14 cellular contexts compared by ENCODE assay signal in the genomic region with DNA sequence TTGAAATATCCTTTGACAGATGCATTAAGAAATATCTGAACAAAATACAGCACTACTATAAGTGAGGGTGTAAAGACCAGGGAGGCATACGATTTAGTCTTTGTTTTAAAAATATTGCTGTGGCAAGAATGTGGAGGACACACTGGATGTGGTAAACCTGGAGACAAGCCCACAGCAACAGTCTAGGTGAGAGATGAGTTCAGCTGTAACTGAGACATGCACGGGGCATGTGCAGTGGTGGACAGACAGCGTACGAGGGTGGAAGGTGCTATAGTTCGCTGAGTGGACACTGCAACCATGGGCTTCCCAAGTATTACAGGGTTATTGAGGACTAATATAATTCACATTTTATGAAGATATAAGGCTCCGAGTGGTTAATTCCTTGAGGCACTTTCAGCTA. TPM values are rescaled to one million over a fixed set of nuclear protein-coding genes. Genes with fewer than 3 reads are reported as not detected.
DNase-seq lines count a peak whose midpoint lies in the region; ATAC-seq, FAIRE-seq and TF ChIP-seq lines count a peak whose summit lies in the region.
"Had no signal": no experiment of that assay in that cellular context is flagged by ENCODE, and none has a peak within 500 bp of the region (broad histone marks: within the 10 kb centered on the region; RNA-seq: fewer than 3 reads in every experiment).

No MANE protein-coding gene starts in this region.

- H3K4me2 ChIP-seq in A549 (peak overlapping the region; percentile 95), GM23338 (peak overlapping the region; percentile 95)

- TF ChIP-seq CTCF in A549 (IDR thresholded peaks at IDR 0.05) (no peak), GM23338 (conservative IDR thresholded peaks at IDR 0.05; ENCODE audit: low read depth in 2 of 2) (no peak)

- peaks cover 54% of the 10 kb centered on the region for H3K79me2 ChIP-seq in GM23338 (replicated peaks; ENCODE audit: insufficient read depth)

- peaks cover 18% of the 10 kb centered on the region for H3K27me3 Mint-ChIP-seq in GM23338 (ENCODE audit: insufficient read depth, low read depth, poor library complexity)
- no peaks in the 10 kb centered on the region for H3K27me3 Mint-ChIP-seq in activated CD8-positive, alpha-beta T cell treated with anti-CD3 and anti-CD28 coated beads, Interleukin-2, amount 10 ng/mL, durations not matched to agents 7 days and 5 days (ENCODE audit: low read depth)

- peaks cover 46% of the 10 kb centered on the region for H3K4me1 Mint-ChIP-seq in GM23338
- peaks cover 19% of the 10 kb centered on the region for H3K4me1 Mint-ChIP-seq in activated CD8-positive, alpha-beta T cell treated with anti-CD3 and anti-CD28 coated beads, Interleukin-2, amount 10 ng/mL, durations not matched to agents 7 days and 5 days (ENCODE audit: low read depth)

- H3K4me3 ChIP-seq in A549, result peak overlapping the region; percentile 92
- peak overlapping the region; percentile 81 for H3K4me3 ChIP-seq in GM23338
- H3K4me3 ChIP-seq in iPS-18a (ENCODE audit: low read length), result peak overlapping the region; percentile 63
- H3K4me3 ChIP-seq: mucosa of descending colon had no signal

- no peak overlapping the region for H3K27ac Mint-ChIP-seq in GM23338
- H3K27ac Mint-ChIP-seq in activated CD8-positive, alpha-beta T cell treated with anti-CD3 and anti-CD28 coated beads, Interleukin-2, amount 10 ng/mL, durations not matched to agents 7 days and 5 days, result no peak overlapping the region

- no peak overlapping the region for H3K9ac ChIP-seq in iPS-18a (ENCODE audit: low read length)

- no peak for FAIRE-seq in A549 (lab: Jason Lieb, UNC)
- FAIRE-seq: H1 had no signal

- TF ChIP-seq RAD21 in A549 (conservative IDR thresholded peaks at IDR 0.05 in 1 of 2, IDR thresholded peaks at IDR 0.05 in 1 of 2), result no peak

- H3K27ac ChIP-seq in A549 (peak overlapping the region; percentile 97), GM23338 (ENCODE audit: low read depth) (no peak overlapping the region), iPS-18a (ENCODE audit: low read length) (no peak overlapping the region)

- CTCF ChIA-PET in A549 (lab: Yijun Ruan, JAX), result interaction anchor here (1.1 kb wide), 1 partner anchor 27 kb away, joined by 5 read pairs; no protein-coding TSS in a partner anchor
- CTCF ChIA-PET in activated CD8-positive, alpha-beta T cell treated with anti-CD3 and anti-CD28 coated beads, Interleukin-2, amount 10 ng/mL, durations not matched to agents 7 days and 5 days (lab: Charles Lee), result interaction anchor here (1.2 kb wide), 1 partner anchor 152 kb away, joined by 3 read pairs; no protein-coding TSS in a partner anchor

- no peak overlapping the region for H2AFZ ChIP-seq in GM23338

- H3K27me3 ChIP-seq in GM23338 (ENCODE audit: insufficient read depth) (peaks cover 27% of the 10 kb centered on the region), iPS-18a (ENCODE audit: control insufficient read depth, insufficient read depth, low read length) (peaks cover 18% of the 10 kb centered on the region)
- H3K27me3 ChIP-seq: foreskin keratinocyte, SJSA1, tibial artery had no signal

- peaks cover 9% of the 10 kb centered on the region; the same call in 2 of the 3 replicates for H3K9me3 Mint-ChIP-seq in GM23338
- H3K9me3 Mint-ChIP-seq in activated CD8-positive, alpha-beta T cell treated with anti-CD3 and anti-CD28 coated beads, Interleukin-2, amount 10 ng/mL, durations not matched to agents 7 days and 5 days (ENCODE audit: insufficient read depth), result peaks cover 14% of the 10 kb centered on the region

- peaks cover 10% of the 10 kb centered on the region; the same call in 2 of the 3 replicates for H3K36me3 Mint-ChIP-seq in GM23338 (ENCODE audit: low read depth)
- peaks cover 14% of the 10 kb centered on the region for H3K36me3 Mint-ChIP-seq in activated CD8-positive, alpha-beta T cell treated with anti-CD3 and anti-CD28 coated beads, Interleukin-2, amount 10 ng/mL, durations not matched to agents 7 days and 5 days (ENCODE audit: low read depth)

- POLR2A ChIA-PET in A549 (lab: Yijun Ruan, JAX), result interaction anchor here (2.5 kb wide), 1 partner anchor 37 kb away, joined by 11 read pairs; a partner anchor contains a TSS
- POLR2A ChIA-PET in activated CD8-positive, alpha-beta T cell treated with anti-CD3 and anti-CD28 coated beads, Interleukin-2, amount 10 ng/mL, durations not matched to agents 7 days and 5 days (lab: Charles Lee), result no interaction called here

- DNase-seq in A549 (ENCODE audit: low read depth in 1 of 2, low spot score in 1 of 2) (no peak), GM23338 (ENCODE audit: low spot score) (no peak), NCI-H2107 treated with DMSO at 0.1 percent for 48 hours (lab: John Stamatoyannopoulos, UW; ENCODE audit: unreplicated experiment) (no peak), inferior parietal cortex (ENCODE audit: extremely low spot score) (no peak)
- no peak for DNase-seq in activated CD8-positive, alpha-beta T cell treated with anti-CD3 and anti-CD28 coated beads, Interleukin-2, amount 10 ng/mL, durations not matched to agents 7 days and 5 days
- DNase-seq: mucosa of descending colon, NCI-H1694 treated with DMSO at 0.1 percent for 48 hours, tibial artery had no signal

- H3K4me3 Mint-ChIP-seq in GM23338, result peak overlapping the region; percentile 81
- H3K4me3 Mint-ChIP-seq in activated CD8-positive, alpha-beta T cell treated with anti-CD3 and anti-CD28 coated beads, Interleukin-2, amount 10 ng/mL, durations not matched to agents 7 days and 5 days, result peak overlapping the region; percentile 90

- no peaks in the 10 kb centered on the region; the same call in 1 of the 2 replicates for H4K20me1 ChIP-seq in GM23338 (replicated peaks; ENCODE audit: insufficient read depth)

- TF ChIP-seq POLR2A in A549 (IDR thresholded peaks at IDR 0.05; ENCODE audit: low read length), result no peak

- H3K9me3 ChIP-seq in A549, result no peaks in the 10 kb centered on the region
- no peaks in the 10 kb centered on the region for H3K9me3 ChIP-seq in iPS-18a (ENCODE audit: control insufficient read depth, low read depth, low read length)
- H3K9me3 ChIP-seq: mucosa of descending colon, SJSA1, tibial artery had no signal

- no peaks in the 10 kb centered on the region for H3K36me3 ChIP-seq in GM23338 (ENCODE audit: insufficient read depth)
- H3K36me3 ChIP-seq in iPS-18a (ENCODE audit: control insufficient read depth, low read depth, low read length), result no peaks in the 10 kb centered on the region
- H3K36me3 ChIP-seq: tibial artery had no signal

- no peak for TF ChIP-seq EP300 in A549 (IDR thresholded peaks at IDR 0.05)

- H3K4me1 ChIP-seq in A549, result peaks cover 21% of the 10 kb centered on the region
- H3K4me1 ChIP-seq in GM23338 (ENCODE audit: insufficient read depth), result peaks cover 31% of the 10 kb centered on the region
- peaks cover 19% of the 10 kb centered on the region for H3K4me1 ChIP-seq in iPS-18a (ENCODE audit: control insufficient read depth, low read depth, low read length)

- H3K9me2 ChIP-seq in GM23338 (ENCODE audit: insufficient read depth), result no peaks in the 10 kb centered on the region

- 86% methylated on average over 6 of the region's 6 CpGs for WGBS in A549 (ENCODE audit: missing lambda C conversion rate)

- ATAC-seq in A549 (no peak), GM23338 (no peak), HG03342 (IDR thresholded peaks at IDR 0.05; ENCODE audit: unreplicated experiment) (no peak), HG02970 (IDR thresholded peaks at IDR 0.05; ENCODE audit: low FRiP score, unreplicated experiment) (no peak)
- no peak for ATAC-seq in activated CD8-positive, alpha-beta T cell treated with anti-CD3 and anti-CD28 coated beads, Interleukin-2, amount 10 ng/mL, durations not matched to agents 7 days and 5 days
- ATAC-seq: foreskin keratinocyte, mucosa of descending colon had no signal

- H3F3A ChIP-seq in GM23338 (replicated peaks; ENCODE audit: low read depth), result peaks cover 2% of the 10 kb centered on the region; the same call in 1 of the 2 replicates

TF ChIP-seq in GM23338, 12 proteins besides CTCF, POLR2A, EP300 and RAD21 (continues in another document):
- TF ChIP-seq JUNB (IDR thresholded peaks at IDR 0.05; ENCODE audit: unreplicated experiment) (no peak), ZNF331 (CRISPR knock-in tag; IDR thresholded peaks at IDR 0.05; ENCODE audit: low read depth) (no peak), POLR2AphosphoS5 (IDR thresholded peaks at IDR 0.05; ENCODE audit: low read depth) (no peak), EZH2phosphoT487 (IDR thresholded peaks at IDR 0.05; ENCODE audit: unreplicated experiment) (no peak)

RNA-seq across cellular contexts. Expression of a gene that starts 1.8 kb away (rescaled TPM):
- 11.4 and 12.2 TPM in 2 replicates for polyA plus RNA-seq in A549 (2011; rRNA removed)
- polyA plus RNA-seq in A549 (2012; cell fraction: cytosol; rRNA removed), result 3.6 and 4.4 TPM in 2 replicates
- 1.0 and 1.8 TPM in 2 replicates for polyA plus RNA-seq in A549 (2012; cell fraction: nucleus; rRNA removed)
- polyA plus RNA-seq in A549 (2017; fragmentation: RNase III; extraction: RNeasy Plus Mini Kit Qiagen cat#74134 plus additional on column Dnase treatment), result 10.2 to 11.2 TPM (median 11.2 TPM) in 3 replicates
- polyA minus RNA-seq in A549 (2011; rRNA and poly(A)+ RNA removed), result 4.8 and 5.7 TPM in 2 replicates
- total RNA-seq in GM23338 (2014; rRNA removed; shearing (Covaris generic)), result 5.8 and 7.6 TPM in 2 replicates
- 3.2 and 3.9 TPM in 2 replicates for polyA plus RNA-seq in GM23338 (2016; fragmentation: Nextera tagmentation; extraction: Ambion mirVana)
- 1 to 10 TPM; 4.9 to 5.0 TPM for total RNA-seq in activated CD8-positive, alpha-beta T cell treated with anti-CD3 and anti-CD28 coated beads, Interleukin-2, amount 10 ng/mL, durations not matched to agents 7 days and 5 days

RNA-seq across cellular contexts. Expression of a gene that starts 36.7 kb away (rescaled TPM):
- polyA plus RNA-seq in A549 (2011; rRNA removed) (15.3 and 22.4 TPM in 2 replicates), A549 (2017; fragmentation: RNase III; extraction: RNeasy Plus Mini Kit Qiagen cat#74134 plus additional on column Dnase treatment) (13.2 to 23.4 TPM (median 20.2 TPM) in 3 replicates), GM23338 (2016; fragmentation: Nextera tagmentation; extraction: Ambion mirVana) (15.0 and 18.0 TPM in 2 replicates)
- 20.0 and 20.8 TPM in 2 replicates for polyA plus RNA-seq in A549 (2012; cell fraction: cytosol; rRNA removed)
- polyA plus RNA-seq in A549 (2012; cell fraction: nucleus; rRNA removed), result 45.7 and 48.9 TPM in 2 replicates
- 13.1 and 20.6 TPM in 2 replicates for polyA minus RNA-seq in A549 (2011; rRNA and poly(A)+ RNA removed)
- 22.9 and 31.2 TPM in 2 replicates for total RNA-seq in GM23338 (2014; rRNA removed; shearing (Covaris generic))
- 1 to 10 TPM; 2.1 to 2.2 TPM for total RNA-seq in activated CD8-positive, alpha-beta T cell treated with anti-CD3 and anti-CD28 coated beads, Interleukin-2, amount 10 ng/mL, durations not matched to agents 7 days and 5 days

Comparison
In these comparisons a context has a peak if more than half of its experiments do, and no peak if none do; other contexts are left out.
1. H3K27ac ChIP-seq: peak in A549 (2 of 2); none in GM23338 (single experiment) and iPS-18a (single experiment).
2. Peak in every context shown above with its lines, with median percentiles within 50 percentile points of each other: H3K4me3 ChIP-seq.